ENCODE assay signal across 34 cellular contexts in genomic region chr1:56777972-56778371, GRCh38. TPM values are rescaled to one million over a fixed set of nuclear protein-coding genes. Genes with fewer than 3 reads are reported as not detected.
"Had no signal": no experiment of that assay in that cellular context is flagged by ENCODE, and none has a peak within 500 bp of the region (broad histone marks: within the 10 kb centered on the region; RNA-seq: fewer than 3 reads in every experiment).

No MANE protein-coding gene starts in this region.

- H3K36me3 ChIP-seq: ascending aorta, cardiac muscle cell had no signal

- ATAC-seq: activated CD8-positive, alpha-beta T cell treated with anti-CD3 and anti-CD28 coated beads for 36 hours; activated naive CD8-positive, alpha-beta T cell treated with anti-CD3 and anti-CD28 coated beads, Interleukin-2, amount 50 U/mL, for 24 hours; activated T-cell treated with anti-CD3 and anti-CD28 coated beads, Interleukin-2, amount 50 U/mL, for 4 hours; activated T-cell treated with anti-CD3 and anti-CD28 coated beads, Interleukin-2, amount 50 U/mL, for 72 hours; activated T-helper 17 cell treated with anti-CD3 and anti-CD28 coated beads, Interleukin-2, amount 50 U/mL, for 72 hours had no signal

- H3K4me1 ChIP-seq: ascending aorta had no signal

- H3K27ac ChIP-seq: ascending aorta, cardiac muscle cell, VCaP had no signal

- H3K9me3 ChIP-seq: ascending aorta had no signal

- FAIRE-seq: bronchial epithelial cell, TTC549 had no signal

- H3K4me3 ChIP-seq: ascending aorta, cardiac muscle cell had no signal

- DNase-seq: activated B cell treated with CpG ODN at 0.5 μM for 24 hours; activated CD4-positive, alpha-beta memory T cell treated with anti-CD3 and anti-CD28 coated beads for 36 hours; activated CD4-positive, alpha-beta T cell treated with anti-CD3 and anti-CD28 coated beads for 4 hours; activated CD4-positive, alpha-beta T cell treated with anti-CD3 and anti-CD28 coated beads, Interleukin-2, amount 50 U/mL, for 1 hour; activated CD4-positive, alpha-beta T cell treated with anti-CD3 and anti-CD28 coated beads, Interleukin-2, amount 50 U/mL, for 4 hours; activated CD4-positive, CD25-positive, alpha-beta regulatory T cell treated with anti-CD3 and anti-CD28 coated beads, Interleukin-2, amount 50 U/mL, for 72 hours; activated CD8-positive, alpha-beta memory T cell treated with anti-CD3 and anti-CD28 coated beads, Interleukin-2, amount 50 U/mL, for 4 hours; activated CD8-positive, alpha-beta T cell treated with anti-CD3 and anti-CD28 coated beads for 36 hours; activated effector memory CD4-positive, alpha-beta T cell treated with anti-CD3 and anti-CD28 coated beads, Interleukin-2, amount 50 U/mL, for 16 hours; activated gamma-delta T cell treated with Interleukin-2 at 50 U/mL for 16 hours; activated naive CD4-positive, alpha-beta T cell treated with anti-CD3 and anti-CD28 coated beads, Interleukin-2, amount 10 ng/mL, durations not matched to agents 7 days and 5 days; activated naive CD4-positive, alpha-beta T cell treated with Interleukin-2 at 50 U/mL for 16 hours; activated naive CD8-positive, alpha-beta T cell treated with anti-CD3 and anti-CD28 coated beads, Interleukin-2, amount 10 ng/mL, durations not matched to agents 7 days and 5 days; activated naive CD8-positive, alpha-beta T cell treated with anti-CD3 and anti-CD28 coated beads, Interleukin-2, amount 50 U/mL, for 24 hours; activated T-cell treated with anti-CD3 and anti-CD28 coated beads for 4 hours; activated T-cell treated with anti-CD3 and anti-CD28 coated beads, Interleukin-2, amount 50 U/mL, for 1 hour; activated T-cell treated with anti-CD3 and anti-CD28 coated beads, Interleukin-2, amount 50 U/mL, for 4 hours; activated T-cell treated with anti-CD3 and anti-CD28 coated beads, Interleukin-2, amount 50 U/mL, for 72 hours; amygdala; anterior cingulate cortex; caudate nucleus; cerebellar nuclear complex; T-helper 1 cell; T-helper 2 cell; T-helper 9 cell had no signal

- H3K27me3 ChIP-seq: ascending aorta, cardiac muscle cell had no signal

RNA-seq across cellular contexts. Expression of gene FYB2, which starts 41.2 kb away (rescaled TPM):
- total RNA-seq: activated B cell treated with CpG ODN at 0.5 μM for 24 hours; activated CD4-positive, alpha-beta memory T cell treated with anti-CD3 and anti-CD28 coated beads for 36 hours; activated CD4-positive, alpha-beta T cell treated with anti-CD3 and anti-CD28 coated beads, Interleukin-2, amount 10 ng/mL, durations not matched to agents 24 days and 14 days; activated CD8-positive, alpha-beta memory T cell treated with anti-CD3 and anti-CD28 coated beads for 36 hours; activated CD8-positive, alpha-beta T cell treated with anti-CD3 and anti-CD28 coated beads for 36 hours; activated naive CD8-positive, alpha-beta T cell treated with anti-CD3 and anti-CD28 coated beads, Interleukin-2, amount 10 ng/mL, durations not matched to agents 7 days and 5 days; activated T-cell treated with anti-CD3 and anti-CD28 coated beads, Interleukin-2, amount 50 U/mL, for 4 hours; activated T-cell treated with anti-CD3 and anti-CD28 coated beads, Interleukin-2, amount 50 U/mL, for 72 hours; activated T-helper 1 cell treated with anti-CD3 and anti-CD28 coated beads, Interleukin-12 subunit alpha, Interleukin-12 subunit beta, Interleukin-2, Interleukin-4 antibody, amounts not matched to agents 30 ng/mL and 10 ng/mL and 1 ng/mL, durations not matched to agents 14 hours and 24 hours and 36 hours; activated T-helper 17 cell treated with anti-CD3 and anti-CD28 coated beads, Interleukin-2, amount 50 U/mL, for 72 hours; ascending aorta; bronchial epithelial cell had no signal
